In the genomic region with DNA sequence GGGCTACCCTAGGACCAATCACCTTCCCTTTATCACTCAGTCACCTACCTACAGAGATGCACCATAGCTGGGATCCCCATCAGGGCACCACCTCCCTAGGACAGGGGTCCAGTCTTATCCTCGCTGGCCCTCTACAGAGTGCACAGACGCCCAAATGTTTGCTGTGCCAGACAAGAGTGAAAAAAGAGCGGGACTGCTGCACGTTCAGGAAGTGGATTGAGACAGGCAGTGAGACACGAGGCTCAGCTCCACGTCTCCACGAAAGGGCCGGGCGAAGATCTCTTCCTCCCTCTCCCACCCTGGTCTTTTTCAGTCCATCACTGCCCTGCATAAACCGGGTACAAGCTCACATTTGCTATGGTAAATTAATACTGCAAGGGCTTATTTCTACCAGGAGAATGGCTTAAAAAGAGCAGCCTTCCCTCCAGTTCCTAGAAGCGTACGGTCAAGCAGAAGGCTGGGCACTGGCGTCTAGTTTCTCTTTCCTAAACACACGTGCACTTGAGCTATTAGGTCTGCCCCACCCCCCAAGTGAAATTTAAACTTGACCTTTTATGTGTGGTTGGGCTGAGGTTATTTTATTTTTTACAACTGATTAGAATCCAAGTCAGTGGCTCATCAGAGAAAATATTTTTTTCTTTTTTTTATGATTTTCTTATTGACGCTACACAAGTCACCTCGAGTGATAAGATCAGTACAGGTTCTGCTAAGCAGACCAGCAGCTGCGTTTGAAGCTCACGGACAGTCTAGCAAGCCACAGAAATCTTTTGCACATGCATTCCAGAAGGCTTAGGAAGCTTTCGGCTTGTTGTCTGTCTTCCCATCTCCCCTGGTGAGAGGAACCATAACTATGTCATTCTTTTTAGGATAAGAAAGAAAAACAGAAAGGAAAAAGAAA, we compare ENCODE assay signal across 16 cellular contexts.
A peak's percentile ranks its signal among the peaks of the same experiment; 100 is the strongest.
DNase-seq lines count a peak whose midpoint lies in the region; ATAC-seq and TF ChIP-seq lines count a peak whose summit lies in the region.
"Had no signal": no experiment of that assay in that cellular context is flagged by ENCODE, and none has a peak within 500 bp of the region (broad histone marks: within the 10 kb centered on the region; RNA-seq: fewer than 3 reads in every experiment).

No MANE protein-coding gene starts in this region.

- peak overlapping the region in 1 of 2 donors; percentile 13 for H3K27ac ChIP-seq in aorta (ENCODE audit: low read depth in 1 of 2, low read length in 2 of 2)
- H3K27ac ChIP-seq: PC-9, spleen had no signal

- 6 to 8% methylated on average over 19 of the region's 19 CpGs for WGBS in aorta, 2 donors

- peaks cover 0 to 5% of the 10 kb centered on the region in 2 donors for H3K36me3 ChIP-seq in aorta (ENCODE audit: control insufficient read depth in 1 of 2, insufficient read depth in 2 of 2, low read length in 1 of 2)

- DNase-seq in left cardiac atrium (no peak), Right ventricle myocardium superior (no peak), chondrocyte (ENCODE audit: low spot score) (no peak), neural crest cell (ENCODE audit: low read depth, low spot score) (no peak), aorta (peak in 1 of 2 donors; percentile 68), NCI-H187 (lab: John Stamatoyannopoulos, UW) (no peak), OCI-M1 (lab: John Stamatoyannopoulos, UW) (no peak)
- DNase-seq: activated B cell treated with CpG ODN at 0.5 μM for 24 hours, dermis blood vessel endothelial cell, heart left ventricle, NCI-H2029 treated with DMSO at 0.1 percent for 48 hours, spleen had no signal

- intact Hi-C loops in left cardiac atrium (cut with DNase I), result no loop called here
- intact Hi-C loops in Right ventricle myocardium superior (cut with DNase I), result no loop called here
- intact Hi-C loops in aorta (cut with DNase I), result loop anchor here in 1 of 2 donors (5.0 kb wide), 1 partner anchor 35 kb away; no protein-coding TSS in a partner anchor

- ATAC-seq in left cardiac atrium (peak; percentile 14 to 42), Right ventricle myocardium superior (ENCODE audit: poor library complexity) (no peak), aorta (ENCODE audit: low FRiP score) (peak; percentile 12), GM21528 (IDR thresholded peaks at IDR 0.05; ENCODE audit: low FRiP score, unreplicated experiment) (no peak)
- ATAC-seq: activated T-helper 17 cell treated with anti-CD3 and anti-CD28 coated beads, Interleukin-2, amount 50 U/mL, for 72 hours had no signal

- no peaks in the 10 kb centered on the region for H3K4me1 ChIP-seq in aorta (ENCODE audit: control insufficient read depth in 1 of 2, insufficient read depth in 2 of 2, low read length in 2 of 2)
- H3K4me1 ChIP-seq: spleen had no signal

- H3K4me3 ChIP-seq in aorta (ENCODE audit: low read length in 2 of 2), result no peak overlapping the region
- H3K4me3 ChIP-seq: PC-9, spleen had no signal

- H3K27ac Mint-ChIP-seq in chondrocyte (ENCODE audit: unreplicated experiment), result peak overlapping the region; percentile 84
- peak overlapping the region; percentile 90 for H3K27ac Mint-ChIP-seq in neural crest cell (ENCODE audit: unreplicated experiment)
- H3K27ac Mint-ChIP-seq: activated B cell treated with CpG ODN at 0.5 μM for 24 hours; activated T-helper 17 cell treated with anti-CD3 and anti-CD28 coated beads, Interleukin-2, amount 50 U/mL, for 72 hours; B cell had no signal

- H3K9me3 Mint-ChIP-seq in chondrocyte (ENCODE audit: low read depth), result no peaks in the 10 kb centered on the region
- H3K9me3 Mint-ChIP-seq in neural crest cell, result peaks cover 2% of the 10 kb centered on the region
- H3K9me3 Mint-ChIP-seq: activated B cell treated with CpG ODN at 0.5 μM for 24 hours had no signal

- H3K27me3 ChIP-seq in aorta (ENCODE audit: control insufficient read depth in 1 of 2, insufficient read depth in 2 of 2, low read length in 1 of 2), result no peaks in the 10 kb centered on the region
- H3K27me3 ChIP-seq: heart left ventricle, spleen had no signal

- H3K9me3 ChIP-seq in aorta (ENCODE audit: control insufficient read depth, low read length), result no peaks in the 10 kb centered on the region
- H3K9me3 ChIP-seq: heart left ventricle, spleen had no signal

- H3K27me3 Mint-ChIP-seq in chondrocyte (ENCODE audit: low read depth) (no peaks in the 10 kb centered on the region), neural crest cell (ENCODE audit: low read depth) (no peaks in the 10 kb centered on the region)
- H3K27me3 Mint-ChIP-seq: activated B cell treated with CpG ODN at 0.5 μM for 24 hours; activated T-helper 17 cell treated with anti-CD3 and anti-CD28 coated beads, Interleukin-2, amount 50 U/mL, for 72 hours; B cell had no signal

- no peak for TF ChIP-seq CTCF in chondrocyte (IDR thresholded peaks at IDR 0.05)
- TF ChIP-seq CTCF in neural crest cell (conservative IDR thresholded peaks at IDR 0.05), result no peak

- H3K4me1 Mint-ChIP-seq in chondrocyte (ENCODE audit: low read depth), result peaks cover 79% of the 10 kb centered on the region
- H3K4me1 Mint-ChIP-seq in neural crest cell, result peaks cover 51% of the 10 kb centered on the region
- H3K4me1 Mint-ChIP-seq: activated B cell treated with CpG ODN at 0.5 μM for 24 hours; activated T-helper 17 cell treated with anti-CD3 and anti-CD28 coated beads, Interleukin-2, amount 50 U/mL, for 72 hours; B cell had no signal

- H3K4me3 Mint-ChIP-seq in chondrocyte (ENCODE audit: unreplicated experiment), result peak overlapping the region; percentile 29
- no peak overlapping the region for H3K4me3 Mint-ChIP-seq in neural crest cell
- H3K4me3 Mint-ChIP-seq: activated B cell treated with CpG ODN at 0.5 μM for 24 hours; activated T-helper 17 cell treated with anti-CD3 and anti-CD28 coated beads, Interleukin-2, amount 50 U/mL, for 72 hours; B cell had no signal

- peaks cover 37% of the 10 kb centered on the region for H3K36me3 Mint-ChIP-seq in chondrocyte (ENCODE audit: low read depth)
- H3K36me3 Mint-ChIP-seq in neural crest cell (ENCODE audit: low read depth), result peaks cover 41% of the 10 kb centered on the region

Comparison
In these comparisons a context has a peak if more than half of its experiments do, and no peak if none do; other contexts are left out.
1. ATAC-seq: peak in left cardiac atrium (2 of 2) and aorta (single experiment); none in Right ventricle myocardium superior (single experiment) and GM21528 (single experiment).